In the genomic region with DNA sequence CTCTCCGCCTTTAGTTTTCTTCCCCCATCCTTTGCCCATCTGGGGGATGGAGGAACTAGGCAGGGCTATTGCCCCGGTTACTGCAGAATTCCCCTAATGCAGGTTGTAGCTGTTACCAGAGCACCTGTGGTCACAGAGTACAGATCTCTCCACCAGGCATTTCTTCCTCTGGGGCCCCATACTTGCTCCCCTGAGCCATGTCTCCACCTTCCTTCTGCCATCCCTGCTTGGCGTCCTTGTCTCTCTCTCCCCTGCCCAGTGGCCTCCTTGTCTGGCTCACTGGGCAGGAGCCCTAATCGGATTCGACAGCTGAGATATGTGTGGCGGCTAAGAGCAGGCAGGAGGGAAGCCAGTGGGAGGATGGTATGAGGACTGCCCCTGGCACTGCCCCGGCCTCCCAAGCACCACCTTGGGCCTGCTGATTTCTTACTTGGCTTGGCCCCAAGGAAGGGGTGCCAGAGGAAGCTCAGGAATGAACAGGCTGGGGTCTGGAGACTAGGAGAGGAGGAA, we compare ENCODE assay signal across 10 cellular contexts. TPM values are rescaled to one million over a fixed set of nuclear protein-coding genes. Genes with fewer than 3 reads are reported as not detected.
DNase-seq lines count a peak whose midpoint lies in the region; ATAC-seq and TF ChIP-seq lines count a peak whose summit lies in the region.
"Had no signal": no experiment of that assay in that cellular context is flagged by ENCODE, and none has a peak within 500 bp of the region (broad histone marks: within the 10 kb centered on the region; RNA-seq: fewer than 3 reads in every experiment).

No MANE protein-coding gene starts in this region.

- no peaks in the 10 kb centered on the region for H3K9me3 Mint-ChIP-seq in activated naive CD4-positive, alpha-beta T cell treated with anti-CD3 and anti-CD28 coated beads, Interleukin-2, amount 10 ng/mL, durations not matched to agents 7 days and 5 days
- H3K9me3 Mint-ChIP-seq in chondrocyte (ENCODE audit: low read depth) (no peaks in the 10 kb centered on the region), mesothelial cell of epicardium (no peaks in the 10 kb centered on the region), type B pancreatic cell (no peaks in the 10 kb centered on the region)
- no peaks in the 10 kb centered on the region for H3K9me3 Mint-ChIP-seq in activated CD4-positive, alpha-beta T cell treated with anti-CD3 and anti-CD28 coated beads for 36 hours (ENCODE audit: low read depth)
- H3K9me3 Mint-ChIP-seq: naive thymus-derived CD8-positive, alpha-beta T cell had no signal

- CTCF ChIA-PET in activated naive CD4-positive, alpha-beta T cell treated with anti-CD3 and anti-CD28 coated beads, Interleukin-2, amount 10 ng/mL, durations not matched to agents 7 days and 5 days (lab: Charles Lee), result interaction anchor here (0.8 to 17.3 kb wide), 3 partner anchors 17 to 47 kb away, joined by 3 to 370 read pairs (median 4); a partner anchor contains a TSS
- CTCF ChIA-PET in activated CD4-positive, alpha-beta T cell treated with anti-CD3 and anti-CD28 coated beads for 36 hours (lab: Charles Lee), result interaction anchor here (0.8 to 1.1 kb wide), 2 partner anchors 26 to 44 kb away, joined by 3 to 6 read pairs; no protein-coding TSS in a partner anchor

- peak; percentile 19 for DNase-seq in activated naive CD4-positive, alpha-beta T cell treated with anti-CD3 and anti-CD28 coated beads, Interleukin-2, amount 10 ng/mL, durations not matched to agents 7 days and 5 days
- DNase-seq in activated naive CD4-positive, alpha-beta T cell treated with Interleukin-2 at 50 U/mL for 16 hours, result no peak
- DNase-seq in chondrocyte (ENCODE audit: low spot score), result peak; percentile 72
- DNase-seq in mesothelial cell of epicardium (ENCODE audit: low spot score in 2 of 2, unreplicated experiment in 2 of 2), result no peak
- no peak for DNase-seq in type B pancreatic cell (ENCODE audit: extremely low spot score, unreplicated experiment)
- DNase-seq in activated CD4-positive, alpha-beta T cell treated with anti-CD3 and anti-CD28 coated beads for 36 hours, result no peak
- no peak for DNase-seq in NCI-H2029 treated with DMSO at 0.1 percent for 48 hours (lab: John Stamatoyannopoulos, UW)
- DNase-seq in NK-92 treated with Interleukin-12 subunit alpha and Interleukin-12 subunit beta, amount 100 ng/mL, for 24 hours (lab: John Stamatoyannopoulos, UW), result no peak

- intact Hi-C loops in activated CD4-positive, alpha-beta T cell treated with anti-CD3 and anti-CD28 coated beads for 36 hours (cut with DNase I, micrococcal nuclease), result no loop called here

- POLR2A ChIA-PET in activated CD4-positive, alpha-beta T cell treated with anti-CD3 and anti-CD28 coated beads for 36 hours (lab: Charles Lee), result no interaction called here

- no peaks in the 10 kb centered on the region for H3K27me3 Mint-ChIP-seq in activated naive CD4-positive, alpha-beta T cell treated with anti-CD3 and anti-CD28 coated beads, Interleukin-2, amount 10 ng/mL, durations not matched to agents 7 days and 5 days
- no peaks in the 10 kb centered on the region for H3K27me3 Mint-ChIP-seq in chondrocyte (ENCODE audit: low read depth)
- no peaks in the 10 kb centered on the region for H3K27me3 Mint-ChIP-seq in mesothelial cell of epicardium (ENCODE audit: low read depth)
- H3K27me3 Mint-ChIP-seq in type B pancreatic cell, result no peaks in the 10 kb centered on the region
- no peaks in the 10 kb centered on the region for H3K27me3 Mint-ChIP-seq in activated CD4-positive, alpha-beta T cell treated with anti-CD3 and anti-CD28 coated beads for 36 hours
- H3K27me3 Mint-ChIP-seq: naive thymus-derived CD8-positive, alpha-beta T cell had no signal

- no peak for ATAC-seq in activated CD4-positive, alpha-beta T cell treated with anti-CD3 and anti-CD28 coated beads for 36 hours

- H3K27ac Mint-ChIP-seq in activated naive CD4-positive, alpha-beta T cell treated with anti-CD3 and anti-CD28 coated beads, Interleukin-2, amount 10 ng/mL, durations not matched to agents 7 days and 5 days, result no peak overlapping the region
- peak overlapping the region; percentile 96 for H3K27ac Mint-ChIP-seq in chondrocyte (ENCODE audit: unreplicated experiment)
- peak overlapping the region; percentile 60 for H3K27ac Mint-ChIP-seq in mesothelial cell of epicardium
- H3K27ac Mint-ChIP-seq in type B pancreatic cell, result peak overlapping the region; percentile 62
- H3K27ac Mint-ChIP-seq in activated CD4-positive, alpha-beta T cell treated with anti-CD3 and anti-CD28 coated beads for 36 hours, result no peak overlapping the region

- H3K36me3 Mint-ChIP-seq in activated naive CD4-positive, alpha-beta T cell treated with anti-CD3 and anti-CD28 coated beads, Interleukin-2, amount 10 ng/mL, durations not matched to agents 7 days and 5 days, result no peaks in the 10 kb centered on the region
- H3K36me3 Mint-ChIP-seq in chondrocyte (ENCODE audit: low read depth), result no peaks in the 10 kb centered on the region
- no peaks in the 10 kb centered on the region for H3K36me3 Mint-ChIP-seq in mesothelial cell of epicardium
- H3K36me3 Mint-ChIP-seq in type B pancreatic cell, result no peaks in the 10 kb centered on the region
- peaks cover 3% of the 10 kb centered on the region for H3K36me3 Mint-ChIP-seq in activated CD4-positive, alpha-beta T cell treated with anti-CD3 and anti-CD28 coated beads for 36 hours (ENCODE audit: low read depth)
- H3K36me3 Mint-ChIP-seq: naive thymus-derived CD8-positive, alpha-beta T cell had no signal

- TF ChIP-seq CTCF in chondrocyte (IDR thresholded peaks at IDR 0.05) (no peak), mesothelial cell of epicardium (IDR thresholded peaks at IDR 0.05; ENCODE audit: unreplicated experiment) (no peak), type B pancreatic cell (conservative IDR thresholded peaks at IDR 0.05) (no peak)

- H3K4me3 Mint-ChIP-seq in activated naive CD4-positive, alpha-beta T cell treated with anti-CD3 and anti-CD28 coated beads, Interleukin-2, amount 10 ng/mL, durations not matched to agents 7 days and 5 days, result no peak overlapping the region
- H3K4me3 Mint-ChIP-seq in chondrocyte (ENCODE audit: unreplicated experiment), result peak overlapping the region; percentile 46
- H3K4me3 Mint-ChIP-seq in mesothelial cell of epicardium, result no peak overlapping the region
- H3K4me3 Mint-ChIP-seq in type B pancreatic cell, result no peak overlapping the region
- no peak overlapping the region for H3K4me3 Mint-ChIP-seq in activated CD4-positive, alpha-beta T cell treated with anti-CD3 and anti-CD28 coated beads for 36 hours

- peaks cover 38% of the 10 kb centered on the region for H3K4me1 Mint-ChIP-seq in activated naive CD4-positive, alpha-beta T cell treated with anti-CD3 and anti-CD28 coated beads, Interleukin-2, amount 10 ng/mL, durations not matched to agents 7 days and 5 days
- H3K4me1 Mint-ChIP-seq in chondrocyte (ENCODE audit: low read depth) (peaks cover 9% of the 10 kb centered on the region), mesothelial cell of epicardium (peaks cover 61% of the 10 kb centered on the region), type B pancreatic cell (ENCODE audit: unreplicated experiment) (peaks cover 46% of the 10 kb centered on the region)
- H3K4me1 Mint-ChIP-seq in activated CD4-positive, alpha-beta T cell treated with anti-CD3 and anti-CD28 coated beads for 36 hours, result peaks cover 47% of the 10 kb centered on the region

RNA-seq across cellular contexts. Expression of a gene that starts 2.0 kb away (rescaled TPM):
- total RNA-seq in chondrocyte (59.2 to 65.7 TPM (median 61.2 TPM) in 3 replicates), mesothelial cell of epicardium (74.0 to 80.8 TPM (median 79.6 TPM) in 3 replicates), type B pancreatic cell (ENCODE audit: low replicate concordance) (23.8 and 34.3 TPM in 2 replicates)
- 10 to 100 TPM; 29.8 to 40.2 TPM for total RNA-seq in activated CD4-positive, alpha-beta T cell treated with anti-CD3 and anti-CD28 coated beads for 36 hours

RNA-seq across cellular contexts. Expression of a gene that starts 23.3 kb away (rescaled TPM):
- 8.5 to 33.1 TPM (median 9.9 TPM) in 3 replicates for total RNA-seq in chondrocyte
- 16.4 to 18.9 TPM (median 16.8 TPM) in 3 replicates for total RNA-seq in mesothelial cell of epicardium
- 23.2 and 50.3 TPM in 2 replicates for total RNA-seq in type B pancreatic cell (ENCODE audit: low replicate concordance)
- total RNA-seq in activated CD4-positive, alpha-beta T cell treated with anti-CD3 and anti-CD28 coated beads for 36 hours, result 100 to 1,000 TPM; 105 to 171 TPM

RNA-seq across cellular contexts. Expression of a gene that starts 53.6 kb away (rescaled TPM):
- 0.32 to 0.41 TPM in 2 of 3 replicates, not detected in the other for total RNA-seq in chondrocyte
- 0.27 TPM in 1 of 3 replicates, not detected in the others for total RNA-seq in mesothelial cell of epicardium
- total RNA-seq in type B pancreatic cell (ENCODE audit: low replicate concordance), result 0.36 and 0.43 TPM in 2 replicates
- not detected for total RNA-seq in activated CD4-positive, alpha-beta T cell treated with anti-CD3 and anti-CD28 coated beads for 36 hours
- total RNA-seq: H4; naive thymus-derived CD8-positive, alpha-beta T cell had no signal

Comparison
In these comparisons a context has a peak if more than half of its experiments do, and no peak if none do; other contexts are left out.
1. DNase-seq: peak in activated naive CD4-positive, alpha-beta T cell treated with anti-CD3 and anti-CD28 coated beads, Interleukin-2, amount 10 ng/mL, durations not matched to agents 7 days and 5 days (single experiment) and chondrocyte (single experiment); none in activated naive CD4-positive, alpha-beta T cell treated with Interleukin-2 at 50 U/mL for 16 hours (single experiment), mesothelial cell of epicardium (0 of 2), type B pancreatic cell (single experiment), activated CD4-positive, alpha-beta T cell treated with anti-CD3 and anti-CD28 coated beads for 36 hours (single experiment), NCI-H2029 treated with DMSO at 0.1 percent for 48 hours (single experiment) and NK-92 treated with Interleukin-12 subunit alpha and Interleukin-12 subunit beta, amount 100 ng/mL, for 24 hours (single experiment).
2. H3K27ac Mint-ChIP-seq: peak in chondrocyte (single experiment), mesothelial cell of epicardium (single experiment) and type B pancreatic cell (single experiment); none in activated naive CD4-positive, alpha-beta T cell treated with anti-CD3 and anti-CD28 coated beads, Interleukin-2, amount 10 ng/mL, durations not matched to agents 7 days and 5 days (single experiment) and activated CD4-positive, alpha-beta T cell treated with anti-CD3 and anti-CD28 coated beads for 36 hours (single experiment).